8 cellular contexts compared by ENCODE assay signal in genomic region chr6:80106418-80107235, GRCh38. TPM values are rescaled to one million over a fixed set of nuclear protein-coding genes. Genes with fewer than 3 reads are reported as not detected.
DNase-seq lines count a peak whose midpoint lies in the region; ATAC-seq and TF ChIP-seq lines count a peak whose summit lies in the region.

TSS of gene BCKDHB (plus strand) at chr6:80106671. CDS start at chr6:80106694, 23 bp downstream.

- TF ChIP-seq CTCF in SK-N-SH (IDR thresholded peaks at IDR 0.05) = no peak

- no peaks in the 10 kb centered on the region for H3K9me2 ChIP-seq in SK-N-SH

- 0 out of 4 replicates have a peak, but pooled peaks of 1 of the 2 experiments have one; percentile 18 for TF ChIP-seq EP300 in SK-N-SH (IDR thresholded peaks at IDR 0.05; ENCODE audit: borderline replicate concordance in 1 of 2, low read depth in 1 of 2, low read length in 1 of 2)

- H3K4me3 ChIP-seq in SK-N-SH (ENCODE audit: low read depth in 2 of 2, low read length in 1 of 2) = peak within 1 kb of the TSS; percentile 88 to 89

- POLR2A ChIA-PET in SK-N-SH (lab: Yijun Ruan, JAX) = interaction anchor here (0.7 to 1.7 kb wide), 3 partner anchors 20 to 160 kb away, joined by 3 to 5 read pairs (median 3); partner anchors contain the start of gene TTK

- DNase-seq in GM04504 (ENCODE audit: low read depth) = peak; percentile 98
- peak; percentile 96 for DNase-seq in NCI-H1048 (lab: John Stamatoyannopoulos, UW)
- peak; percentile 97 for DNase-seq in SK-N-SH
- DNase-seq in activated naive CD4-positive, alpha-beta T cell treated with anti-CD3 and anti-CD28 coated beads, Interleukin-2, amount 50 U/mL, for 16 hours = peak; percentile 98
- peak; percentile 98 for DNase-seq in germinal center (ENCODE audit: low spot score)
- DNase-seq in non-pigmented ciliary epithelial cell (ENCODE audit: low read depth) = peak; percentile 92
- peak; percentile 99 for DNase-seq in superior temporal gyrus (ENCODE audit: extremely low spot score)

- CTCF ChIA-PET in SK-N-SH (lab: Yijun Ruan, JAX) = interaction anchor here (0.8 to 3.5 kb wide), 5 partner anchors 14 to 499 kb away, joined by 3 to 10 read pairs (median 3); partner anchors contain the start of gene ELOVL4

- H3K4me2 ChIP-seq in SK-N-SH = peak within 1 kb of the TSS; percentile 84

- peak within 1 kb of the TSS; percentile 75; the same call in 1 of the 2 replicates for H3K9ac ChIP-seq in SK-N-SH

- peak; percentile 99 for ATAC-seq in HG02571 (IDR thresholded peaks at IDR 0.05; ENCODE audit: unreplicated experiment)

- no peak for TF ChIP-seq RAD21 in SK-N-SH (IDR thresholded peaks at IDR 0.05; ENCODE audit: low read length)

- H3K36me3 ChIP-seq in SK-N-SH (replicated peaks in 1 of 2; ENCODE audit: control insufficient read depth in 1 of 2, insufficient read depth in 2 of 2, low read length in 1 of 2) = no peaks in the 10 kb centered on the region

- H3K79me2 ChIP-seq in SK-N-SH (ENCODE audit: insufficient read depth) = peaks cover 30% of the 10 kb centered on the region; the same call in 1 of the 2 replicates

- H3K9me3 ChIP-seq in SK-N-SH = no peaks in the 10 kb centered on the region

- no peaks in the 10 kb centered on the region for H4K20me1 ChIP-seq in SK-N-SH (ENCODE audit: insufficient read depth)

- H3F3A ChIP-seq in SK-N-SH (replicated peaks; ENCODE audit: insufficient read depth) = no peaks in the 10 kb centered on the region

- under 1% methylated on average over 37 of the region's 56 CpGs for WGBS in SK-N-SH (ENCODE audit: low lambda C conversion rate)

- H2AFZ ChIP-seq in SK-N-SH (ENCODE audit: low read depth) = peak within 1 kb of the TSS; percentile 90

- peak within 1 kb of the TSS; percentile 68 to 82 for H3K27ac ChIP-seq in SK-N-SH (ENCODE audit: low read depth in 2 of 2, low read length in 1 of 2)

- H3K27me3 ChIP-seq in SK-N-SH (ENCODE audit: insufficient read depth) = no peaks in the 10 kb centered on the region

- H3K4me1 ChIP-seq in SK-N-SH (ENCODE audit: control insufficient read depth in 1 of 2, insufficient read depth in 2 of 2, low read depth in 1 of 2, low read length in 1 of 2) = peaks cover 0 to 4% of the 10 kb centered on the region in 2 experiments; a peak in 3 of 4 replicates

TF ChIP-seq in SK-N-SH, 30 proteins besides CTCF, POLR2A, EP300 and RAD21 (continues in another document):
- no peak for TF ChIP-seq RCOR1 (IDR thresholded peaks at IDR 0.05; ENCODE audit: low read length)
- no peak for TF ChIP-seq FOXM1 (IDR thresholded peaks at IDR 0.05; ENCODE audit: low read depth)
- peak; percentile 60 for TF ChIP-seq MAX (IDR thresholded peaks at IDR 0.05; ENCODE audit: low read depth)
- peak; percentile 94 for TF ChIP-seq POLR2AphosphoS5 (IDR thresholded peaks at IDR 0.05; ENCODE audit: low read depth, low read length)
- TF ChIP-seq SMC3 (IDR thresholded peaks at IDR 0.05; ENCODE audit: low read depth, low read length) = no peak
- TF ChIP-seq YY1 (IDR thresholded peaks at IDR 0.05; ENCODE audit: low read depth) = peak; percentile 85
- no peak for TF ChIP-seq EZH2phosphoT487 (IDR thresholded peaks at IDR 0.05; ENCODE audit: borderline replicate concordance, low read depth)
- peak; percentile 85 for TF ChIP-seq RFX5 (IDR thresholded peaks at IDR 0.05; ENCODE audit: low read length)
- no peak for TF ChIP-seq RXRA (IDR thresholded peaks at IDR 0.05; ENCODE audit: borderline replicate concordance, low read depth)
- no peak for TF ChIP-seq GATA2 (CRISPR knock-in tag; IDR thresholded peaks at IDR 0.05)
- TF ChIP-seq NFIC (IDR thresholded peaks at IDR 0.05; ENCODE audit: borderline replicate concordance) = no peak
- TF ChIP-seq MXI1 (IDR thresholded peaks at IDR 0.05; ENCODE audit: low read depth, low read length) = peak; percentile 87
- TF ChIP-seq FOXJ3 (CRISPR knock-in tag; IDR thresholded peaks at IDR 0.05) = no peak
- no peak for TF ChIP-seq TEAD4 (IDR thresholded peaks at IDR 0.05; ENCODE audit: borderline replicate concordance, insufficient read depth)
- TF ChIP-seq TCF12 (IDR thresholded peaks at IDR 0.05) = no peak
- no peak for TF ChIP-seq JUND (IDR thresholded peaks at IDR 0.05)
- TF ChIP-seq USF1 (IDR thresholded peaks at IDR 0.05; ENCODE audit: borderline replicate concordance, low read depth) = peak; percentile 26; the same call in 1 of the 2 replicates
- no peak for TF ChIP-seq ELF1 (IDR thresholded peaks at IDR 0.05)
- no peak for TF ChIP-seq GABPA (IDR thresholded peaks at IDR 0.05; ENCODE audit: low read depth)
- no peak for TF ChIP-seq PBX3 (IDR thresholded peaks at IDR 0.05)
- TF ChIP-seq SIN3A (IDR thresholded peaks at IDR 0.05; ENCODE audit: borderline replicate concordance, low read depth, low read length) = peak; percentile 89
- TF ChIP-seq REST (IDR thresholded peaks at IDR 0.05; ENCODE audit: low read depth, low read length) = no peak
- peak; percentile 96 for TF ChIP-seq TAF1 (IDR thresholded peaks at IDR 0.05; ENCODE audit: borderline replicate concordance, low read depth, low read length)
- TF ChIP-seq MEF2A (IDR thresholded peaks at IDR 0.05; ENCODE audit: borderline replicate concordance, low read depth) = no peak
- TF ChIP-seq NRF1 (IDR thresholded peaks at IDR 0.05; ENCODE audit: low read depth, low read length) = peak; percentile 87
- no peak for TF ChIP-seq ZBTB33 (IDR thresholded peaks at IDR 0.05; ENCODE audit: borderline replicate concordance, low read depth)
- no peak for TF ChIP-seq CHD2 (IDR thresholded peaks at IDR 0.05; ENCODE audit: low read length, partially characterized antibody)

RNA-seq across cellular contexts. Expression of gene BCKDHB, which starts in this region (rescaled TPM):
- 19.9 and 26.9 TPM in 2 replicates for polyA plus RNA-seq in SK-N-SH (2012; rRNA removed)
- polyA plus RNA-seq in SK-N-SH (2012; cell fraction: cytosol; rRNA removed) = 27.8 and 31.9 TPM in 2 replicates
- 11.1 and 19.1 TPM in 2 replicates for polyA plus RNA-seq in SK-N-SH (2012; cell fraction: nucleus; rRNA removed)

Comparison
In these comparisons a context has a peak if more than half of its experiments do, and no peak if none do; other contexts are left out.
1. Peak in every context shown above with its lines: DNase-seq, ATAC-seq, H3K4me3 ChIP-seq and H3K27ac ChIP-seq.